ENCODE assay signal across 1 cellular context in genomic region chr4:176814770-176815169, GRCh38.
TF ChIP-seq lines count a peak whose summit lies in the region.

No MANE protein-coding gene starts in this region.

TF ChIP-seq in IMR-90, 13 proteins besides CTCF, POLR2A, EP300 and RAD21:
- TF ChIP-seq FOS (IDR thresholded peaks at IDR 0.05; ENCODE audit: low read depth, low read length) = no peak
- TF ChIP-seq ELK1 (IDR thresholded peaks at IDR 0.05; ENCODE audit: borderline replicate concordance, low read depth, low read length) = no peak
- no peak for TF ChIP-seq CHD1 (IDR thresholded peaks at IDR 0.05; ENCODE audit: low read depth, low read length)
- TF ChIP-seq SMC3 (IDR thresholded peaks at IDR 0.05; ENCODE audit: low read depth, low read length) = no peak
- TF ChIP-seq CEBPB (IDR thresholded peaks at IDR 0.05; ENCODE audit: low read depth, low read length) = no peak
- 0 out of 2 replicates have a peak, but pooled peaks have one; percentile 24 for TF ChIP-seq BHLHE40 (IDR thresholded peaks at IDR 0.05; ENCODE audit: low read depth, low read length)
